9 cellular contexts compared by ENCODE assay signal in the genomic region with DNA sequence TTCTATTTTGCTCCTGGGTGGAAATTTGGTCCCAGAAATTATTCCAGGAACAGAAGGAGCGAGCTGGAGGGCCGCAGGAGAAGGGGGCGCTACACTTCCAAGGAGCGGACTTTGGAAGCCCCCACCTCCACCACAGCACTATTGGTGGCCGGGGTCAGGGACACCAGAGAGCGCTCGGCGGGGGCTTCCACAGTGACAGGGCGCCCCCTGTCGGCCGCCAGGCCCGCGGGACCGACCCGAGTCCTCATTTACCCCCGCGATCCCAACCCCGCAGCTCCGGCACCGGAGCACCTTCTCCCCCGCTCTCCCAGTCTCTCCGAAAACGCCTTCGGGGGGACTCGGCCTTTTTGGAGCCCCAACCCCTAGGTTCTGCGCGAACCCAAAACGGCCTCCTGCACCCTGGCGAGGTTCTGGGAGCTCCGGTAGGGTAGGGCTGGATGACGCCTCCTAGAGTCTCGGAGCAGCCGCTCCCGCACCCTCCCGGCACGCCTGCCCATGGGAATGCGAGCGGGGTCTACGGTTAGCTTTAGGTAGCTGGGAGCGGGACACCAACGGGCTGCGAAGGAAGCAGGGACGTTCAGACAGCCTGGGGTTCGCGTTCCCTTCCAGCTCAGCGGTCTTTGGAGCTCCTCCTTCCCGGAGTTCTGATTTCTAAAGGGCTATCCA. TPM values are rescaled to one million over a fixed set of nuclear protein-coding genes. Genes with fewer than 3 reads are reported as not detected.
DNase-seq lines count a peak whose midpoint lies in the region; ATAC-seq and TF ChIP-seq lines count a peak whose summit lies in the region.
"Had no signal": no experiment of that assay in that cellular context is flagged by ENCODE, and none has a peak within 500 bp of the region (broad histone marks: within the 10 kb centered on the region; RNA-seq: fewer than 3 reads in every experiment).

No MANE protein-coding gene starts in this region.

- no peak overlapping the region for H3K27ac ChIP-seq in RWPE1
- no peak overlapping the region for H3K27ac ChIP-seq in thoracic aorta
- no peak overlapping the region for H3K27ac ChIP-seq in spleen
- H3K27ac ChIP-seq: BLaER1 treated with 17β-estradiol and CSF1 and Interleukin-3, amounts not matched to agents 10 nM and 100 nM had no signal

- H3K36me3 ChIP-seq in thoracic aorta, result no peaks in the 10 kb centered on the region
- no peaks in the 10 kb centered on the region for H3K36me3 ChIP-seq in spleen

- H3K4me3 ChIP-seq in thoracic aorta (no peak overlapping the region), spleen (peak overlapping the region in 1 of 8 donors; percentile 17)
- H3K4me3 ChIP-seq: BLaER1 treated with 17β-estradiol and CSF1 and Interleukin-3, amounts not matched to agents 10 nM and 100 nM had no signal

- TF ChIP-seq CTCF in RWPE1 (conservative IDR thresholded peaks at IDR 0.05; ENCODE audit: low read depth) (peak; percentile 80), thoracic aorta (IDR thresholded peaks at IDR 0.05) (peak; percentile 41), spleen (IDR thresholded peaks at IDR 0.05 in 8 of 11, conservative IDR thresholded peaks at IDR 0.05 in 3 of 11) (peak in 5 of 11 experiments; percentile 19 to 54 (median 44))

- WGBS in spleen, 5 donors, result 8 to 12% (median 10%) methylated on average over 31 to 47 of the region's 47 CpGs

- intact Hi-C loops in left ventricle myocardium superior (cut with micrococcal nuclease) (no loop called here), spleen (cut with DNase I; ENCODE audit: low total_unique reads) (no loop called here)

- no peaks in the 10 kb centered on the region for H3K9me3 ChIP-seq in thoracic aorta
- H3K9me3 ChIP-seq in spleen, result peaks cover 0 to 3% (median 0%) of the 10 kb centered on the region in 8 donors

- POLR2A ChIA-PET in RWPE1 (lab: Yijun Ruan, JAX; ENCODE audit: low non-redundant PET), result no interaction called here

- H3K27me3 ChIP-seq in thoracic aorta (replicated peaks; ENCODE audit: insufficient read depth), result peaks cover 1% of the 10 kb centered on the region
- peaks cover 4 to 100% (median 57%) of the 10 kb centered on the region in 7 donors for H3K27me3 ChIP-seq in spleen (replicated peaks in 1 of 7)

- DNase-seq in activated CD4-positive, alpha-beta T cell treated with anti-CD3 and anti-CD28 coated beads for 48 hours, result peak; percentile 39
- no peak for DNase-seq in activated CD4-positive, alpha-beta T cell treated with anti-CD3 and anti-CD28 coated beads, Interleukin-2, amount 50 U/mL, for 4 hours
- DNase-seq in RWPE1 (ENCODE audit: low spot score) (peak; percentile 50), left ventricle myocardium superior (peak; percentile 46), thoracic aorta (ENCODE audit: low spot score) (no peak), spleen (no peak), NCI-H748 treated with DMSO at 0.1 percent for 48 hours (lab: John Stamatoyannopoulos, UW) (no peak), GF-D8 (lab: John Stamatoyannopoulos, UW) (no peak)

- H3K4me1 ChIP-seq in thoracic aorta (ENCODE audit: control insufficient read depth in 1 of 2, low read depth in 2 of 2) (peaks cover 10 to 32% of the 10 kb centered on the region in 2 donors), spleen (peaks cover 6 to 50% (median 35%) of the 10 kb centered on the region in 6 donors)

- ATAC-seq in left ventricle myocardium superior, result no peak
- ATAC-seq in thoracic aorta (ENCODE audit: insufficient number of reproducible peaks, low FRiP score, low read depth), result no peak

- TF ChIP-seq POLR2A in spleen (IDR thresholded peaks at IDR 0.05), result no peak

- CTCF ChIA-PET in RWPE1 (lab: Yijun Ruan, JAX), result interaction anchor here (0.5 to 1.9 kb wide), 24 partner anchors 9 to 1270 kb away, joined by 3 to 23 read pairs (median 4); no protein-coding TSS in a partner anchor

RNA-seq across cellular contexts. Expression of gene FOXA2, which starts 2.4 kb away (rescaled TPM):
- total RNA-seq in left ventricle myocardium superior (not detected), thoracic aorta (under 1 TPM in 1 of 2 donors, not detected in 1; 0.49 TPM), spleen (not detected)
- not detected for polyA plus RNA-seq in spleen

Comparison
In these comparisons a context has a peak if more than half of its experiments do, and no peak if none do; other contexts are left out.
1. DNase-seq: peak in activated CD4-positive, alpha-beta T cell treated with anti-CD3 and anti-CD28 coated beads for 48 hours (single experiment), RWPE1 (single experiment) and left ventricle myocardium superior (single experiment); none in activated CD4-positive, alpha-beta T cell treated with anti-CD3 and anti-CD28 coated beads, Interleukin-2, amount 50 U/mL, for 4 hours (0 of 2), thoracic aorta (single experiment), spleen (single experiment), NCI-H748 treated with DMSO at 0.1 percent for 48 hours (single experiment) and GF-D8 (single experiment).